ENCODE assay signal across 25 cellular contexts in the genomic region with DNA sequence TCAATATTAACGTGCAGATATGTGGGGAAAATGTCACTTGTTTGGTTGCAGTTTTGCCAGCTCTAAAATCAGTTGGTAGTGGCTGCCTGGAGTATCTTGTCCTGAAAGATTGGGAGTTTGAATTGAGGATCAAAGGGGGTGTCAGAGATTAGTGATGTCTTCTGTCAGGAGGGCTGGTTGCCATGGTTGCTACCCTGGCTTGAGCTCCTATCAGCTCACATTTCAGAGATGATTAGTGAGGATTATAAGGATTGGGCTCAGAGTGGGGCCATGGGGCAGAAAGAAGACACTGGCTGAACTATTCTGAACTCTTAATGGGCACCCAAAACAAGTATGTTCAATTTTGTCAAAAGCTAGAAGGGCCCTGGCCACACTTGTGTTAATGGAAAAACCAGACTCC.
A peak's percentile ranks its signal among the peaks of the same experiment; 100 is the strongest.
DNase-seq lines count a peak whose midpoint lies in the region; ATAC-seq and TF ChIP-seq lines count a peak whose summit lies in the region.
"Had no signal": no experiment of that assay in that cellular context is flagged by ENCODE, and none has a peak within 500 bp of the region (broad histone marks: within the 10 kb centered on the region; RNA-seq: fewer than 3 reads in every experiment).

No MANE protein-coding gene starts in this region.

- H3K4me3 Mint-ChIP-seq in glutamatergic neuron (ENCODE audit: unreplicated experiment) (peak overlapping the region; percentile 58), progenitor cell of endocrine pancreas (ENCODE audit: low read depth) (peak overlapping the region; percentile 7)
- H3K4me3 Mint-ChIP-seq: activated CD8-positive, alpha-beta T cell treated with anti-CD3 and anti-CD28 coated beads for 36 hours; activated naive CD8-positive, alpha-beta T cell treated with anti-CD3 and anti-CD28 coated beads for 36 hours; stimulated activated effector memory CD8-positive, alpha-beta T cell treated with anti-CD3 and anti-CD28 coated beads, Interleukin-12 subunit alpha, Interleukin-12 subunit beta, amount 100 ng/mL, for 72 hours had no signal

- H3K27ac ChIP-seq in HUES48 (ENCODE audit: low read depth, low read length): peak overlapping the region; percentile 74
- H3K27ac ChIP-seq: ascending aorta, GM23248, KMS-11, lower lobe of right lung, spleen had no signal

- TF ChIP-seq CTCF in glutamatergic neuron (IDR thresholded peaks at IDR 0.05; ENCODE audit: partially characterized antibody, unreplicated experiment): no peak
- TF ChIP-seq CTCF in progenitor cell of endocrine pancreas (IDR thresholded peaks at IDR 0.05; ENCODE audit: unreplicated experiment): no peak

- H3K27me3 Mint-ChIP-seq in glutamatergic neuron (ENCODE audit: unreplicated experiment) (peaks cover 2% of the 10 kb centered on the region), progenitor cell of endocrine pancreas (no peaks in the 10 kb centered on the region)

- ATAC-seq in GM18909 (IDR thresholded peaks at IDR 0.05; ENCODE audit: poor library complexity, unreplicated experiment) (no peak), GM19467 (IDR thresholded peaks at IDR 0.05; ENCODE audit: unreplicated experiment) (no peak), GM21786 (IDR thresholded peaks at IDR 0.05; ENCODE audit: unreplicated experiment) (no peak)
- ATAC-seq: activated CD4-positive, CD25-positive, alpha-beta regulatory T cell treated with anti-CD3 and anti-CD28 coated beads, Interleukin-2, amount 50 U/mL, for 24 hours; activated CD8-positive, alpha-beta T cell treated with anti-CD3 and anti-CD28 coated beads for 36 hours; lower lobe of right lung; stimulated activated effector memory CD8-positive, alpha-beta T cell treated with anti-CD3 and anti-CD28 coated beads, Interleukin-12 subunit alpha, Interleukin-12 subunit beta, amount 100 ng/mL, for 72 hours had no signal

- peaks cover 6% of the 10 kb centered on the region for H3K36me3 Mint-ChIP-seq in glutamatergic neuron (ENCODE audit: unreplicated experiment)
- peaks cover 9% of the 10 kb centered on the region for H3K36me3 Mint-ChIP-seq in progenitor cell of endocrine pancreas (ENCODE audit: insufficient read depth)
- H3K36me3 Mint-ChIP-seq: activated naive CD8-positive, alpha-beta T cell treated with anti-CD3 and anti-CD28 coated beads for 36 hours; stimulated activated effector memory CD8-positive, alpha-beta T cell treated with anti-CD3 and anti-CD28 coated beads, Interleukin-12 subunit alpha, Interleukin-12 subunit beta, amount 100 ng/mL, for 72 hours had no signal

- no peaks in the 10 kb centered on the region for H3K27me3 ChIP-seq in HUES48 (ENCODE audit: control insufficient read depth, insufficient read depth, low read length)
- H3K27me3 ChIP-seq: ascending aorta, spleen had no signal

- DNase-seq in NCI-H748 treated with DMSO at 0.1 percent for 48 hours (lab: John Stamatoyannopoulos, UW): peak; percentile 13
- no peak for DNase-seq in glutamatergic neuron
- DNase-seq in progenitor cell of endocrine pancreas (ENCODE audit: low spot score, unreplicated experiment): no peak
- DNase-seq: activated CD8-positive, alpha-beta T cell treated with anti-CD3 and anti-CD28 coated beads for 36 hours; activated naive CD8-positive, alpha-beta T cell treated with anti-CD3 and anti-CD28 coated beads for 36 hours; C1 segment of cervical spinal cord; central memory CD4-positive, alpha-beta T cell; dermis blood vessel endothelial cell; GM23248; lower lobe of right lung; NCI-H146; nucleus accumbens; SHP77; spleen; stimulated activated CD4-positive, alpha-beta T cell treated with anti-CD3 and anti-CD28 coated beads, Interleukin-2, amount 100 ng/mL, for 48 hours; substantia nigra; SW 1271 had no signal

- no peaks in the 10 kb centered on the region for H3K36me3 ChIP-seq in HUES48 (ENCODE audit: control insufficient read depth, insufficient read depth, low read length)
- H3K36me3 ChIP-seq: ascending aorta, lower lobe of right lung, spleen had no signal

- H3K4me1 Mint-ChIP-seq in glutamatergic neuron (ENCODE audit: low read depth, unreplicated experiment) (peaks cover 53% of the 10 kb centered on the region), progenitor cell of endocrine pancreas (ENCODE audit: low read depth) (peaks cover 60% of the 10 kb centered on the region)
- H3K4me1 Mint-ChIP-seq: activated naive CD8-positive, alpha-beta T cell treated with anti-CD3 and anti-CD28 coated beads for 36 hours; stimulated activated effector memory CD8-positive, alpha-beta T cell treated with anti-CD3 and anti-CD28 coated beads, Interleukin-12 subunit alpha, Interleukin-12 subunit beta, amount 100 ng/mL, for 72 hours had no signal

- H3K9me3 Mint-ChIP-seq in glutamatergic neuron (ENCODE audit: unreplicated experiment): peaks cover 19% of the 10 kb centered on the region
- H3K9me3 Mint-ChIP-seq in progenitor cell of endocrine pancreas (ENCODE audit: low read depth): no peaks in the 10 kb centered on the region
- H3K9me3 Mint-ChIP-seq: activated CD8-positive, alpha-beta T cell treated with anti-CD3 and anti-CD28 coated beads for 36 hours; activated naive CD8-positive, alpha-beta T cell treated with anti-CD3 and anti-CD28 coated beads for 36 hours; stimulated activated effector memory CD8-positive, alpha-beta T cell treated with anti-CD3 and anti-CD28 coated beads, Interleukin-12 subunit alpha, Interleukin-12 subunit beta, amount 100 ng/mL, for 72 hours had no signal

- H3K9me3 ChIP-seq in HUES48 (ENCODE audit: control insufficient read depth, insufficient read depth, low read length): no peaks in the 10 kb centered on the region
- H3K9me3 ChIP-seq: ascending aorta, lower lobe of right lung, spleen had no signal

- H3K9ac ChIP-seq in HUES48 (ENCODE audit: low read depth, low read length): no peak overlapping the region
- H3K9ac ChIP-seq: GM23248, KMS-11 had no signal

- H3K27ac Mint-ChIP-seq in glutamatergic neuron (ENCODE audit: unreplicated experiment) (peak overlapping the region; percentile 0), progenitor cell of endocrine pancreas (peak overlapping the region; percentile 98)
- H3K27ac Mint-ChIP-seq: activated CD8-positive, alpha-beta T cell treated with anti-CD3 and anti-CD28 coated beads for 36 hours; activated naive CD8-positive, alpha-beta T cell treated with anti-CD3 and anti-CD28 coated beads for 36 hours; stimulated activated effector memory CD8-positive, alpha-beta T cell treated with anti-CD3 and anti-CD28 coated beads, Interleukin-12 subunit alpha, Interleukin-12 subunit beta, amount 100 ng/mL, for 72 hours had no signal

- H3K4me3 ChIP-seq in HUES48 (ENCODE audit: low read depth, low read length): no peak overlapping the region
- H3K4me3 ChIP-seq: ascending aorta, GM23248, lower lobe of right lung, spleen had no signal

- peaks cover 41% of the 10 kb centered on the region for H3K4me1 ChIP-seq in HUES48 (ENCODE audit: control insufficient read depth, insufficient read depth, low read length)
- H3K4me1 ChIP-seq: ascending aorta had no signal
